ENCODE assay signal across 8 cellular contexts in the genomic region with DNA sequence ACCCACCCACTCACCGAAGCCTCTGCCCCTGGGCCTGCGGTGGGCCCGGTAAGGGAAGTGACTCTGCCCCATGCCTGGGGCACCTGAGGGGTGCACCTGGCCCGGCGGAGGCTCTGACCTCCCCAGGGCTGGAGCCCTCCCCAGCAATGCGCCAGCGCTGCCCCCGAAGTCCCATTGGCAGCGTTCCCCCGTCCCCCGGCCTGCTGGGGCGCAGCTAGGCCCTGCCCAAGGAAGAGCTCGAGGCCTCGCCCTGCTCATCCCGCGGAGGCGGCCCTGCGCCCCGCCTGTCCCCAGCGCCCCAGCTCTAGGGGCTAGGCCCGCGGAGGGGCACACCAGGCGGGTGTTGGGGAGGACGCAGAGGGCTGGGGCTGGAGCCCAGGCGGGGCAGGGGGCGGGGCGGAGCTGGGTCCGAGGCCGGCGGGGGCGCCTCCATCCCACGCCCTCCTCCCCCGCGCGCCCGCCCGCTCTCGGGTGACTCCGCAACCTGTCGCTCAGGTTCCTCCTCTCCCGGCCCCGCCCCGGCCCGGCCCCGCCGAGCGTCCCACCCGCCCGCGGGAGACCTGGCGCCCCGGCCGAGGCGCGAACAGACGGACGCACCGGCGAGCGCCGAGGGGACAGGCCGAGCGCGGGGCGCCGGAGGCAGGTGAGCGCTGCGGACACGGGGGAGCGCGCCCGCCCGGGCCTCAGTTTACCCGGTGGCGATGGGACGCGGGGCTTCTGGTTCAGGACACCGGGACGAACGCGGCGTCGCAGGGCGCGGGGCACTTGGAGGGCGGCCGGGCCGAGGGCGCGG. TPM values are rescaled to one million over a fixed set of nuclear protein-coding genes. Genes with fewer than 3 reads are reported as not detected.
DNase-seq lines count a peak whose midpoint lies in the region; ATAC-seq and TF ChIP-seq lines count a peak whose summit lies in the region.

Gene EPS8L2 (plus strand): TSS at position 586 of the 793 bp plus-strand sequence. CDS start 3,177 bp downstream, outside the sequence.

- POLR2A ChIA-PET in BJ (lab: Charles Lee) = no interaction called here

- H3K4me3 Mint-ChIP-seq in endodermal cell = peak within 1 kb of the TSS; percentile 52

- no peak within 1 kb of the TSS for H3K27ac Mint-ChIP-seq in endodermal cell

- H3K4me1 Mint-ChIP-seq in endodermal cell = no peaks in the 10 kb centered on the region

- no peak for TF ChIP-seq CTCF in BJ (IDR thresholded peaks at IDR 0.05; ENCODE audit: insufficient read depth, low read depth, low read length)
- no peak for TF ChIP-seq CTCF in endodermal cell (conservative IDR thresholded peaks at IDR 0.05)

- no peak for DNase-seq in BJ (ENCODE audit: low read depth)
- DNase-seq in LoVo (ENCODE audit: low spot score) = peak; percentile 46
- peak; percentile 76 for DNase-seq in endodermal cell
- DNase-seq in myocyte (ENCODE audit: low read depth) = no peak
- no peak for DNase-seq in NCI-H2196 treated with DMSO at 0.1 percent for 48 hours (lab: John Stamatoyannopoulos, UW; ENCODE audit: unreplicated experiment)
- DNase-seq in NCI-H510A (lab: John Stamatoyannopoulos, UW) = no peak

- peaks cover 9% of the 10 kb centered on the region for H3K36me3 Mint-ChIP-seq in endodermal cell (ENCODE audit: low read depth)

- H3K36me3 ChIP-seq in BJ (ENCODE audit: control insufficient read depth, insufficient read depth, low read length) (peaks cover 9% of the 10 kb centered on the region), endodermal cell (ENCODE audit: control insufficient read depth, insufficient read depth, low read length) (no peaks in the 10 kb centered on the region)

- H3K27ac ChIP-seq in endodermal cell (ENCODE audit: low read depth, low read length) = no peak within 1 kb of the TSS

- no peak for ATAC-seq in HG02981 (IDR thresholded peaks at IDR 0.05; ENCODE audit: unreplicated experiment)
- no peak for ATAC-seq in HG03175 (IDR thresholded peaks at IDR 0.05; ENCODE audit: unreplicated experiment)

- H3K4me1 ChIP-seq in endodermal cell (ENCODE audit: control insufficient read depth, insufficient read depth, low read length) = peaks cover 5% of the 10 kb centered on the region

- H3K9ac ChIP-seq in endodermal cell (ENCODE audit: extremely low read depth, low read length, poor library complexity, severe bottlenecking) = peak within 1 kb of the TSS; percentile 15

- H3K4me3 ChIP-seq in BJ (ENCODE audit: low read depth, low read length) (peak within 1 kb of the TSS; percentile 75), endodermal cell (ENCODE audit: low read length) (peak within 1 kb of the TSS; percentile 75)

- no peaks in the 10 kb centered on the region for H3K27me3 Mint-ChIP-seq in endodermal cell (ENCODE audit: insufficient read depth)

- H3K27me3 ChIP-seq in BJ (ENCODE audit: control insufficient read depth, insufficient read depth, low read length) (no peaks in the 10 kb centered on the region), endodermal cell (ENCODE audit: control insufficient read depth, insufficient read depth, low read length, poor library complexity, severe bottlenecking) (no peaks in the 10 kb centered on the region)

- 20 to 25% methylated on average over 13 to 90 of the region's 90 CpGs for WGBS in endodermal cell (ENCODE audit: insufficient coverage in 1 of 2, insufficient read length in 1 of 2), 2 experiments

- H3K9me3 ChIP-seq in endodermal cell (ENCODE audit: control insufficient read depth, low read length) = no peaks in the 10 kb centered on the region

- no peaks in the 10 kb centered on the region for H3K9me3 Mint-ChIP-seq in endodermal cell

- CTCF ChIA-PET in BJ (lab: Yijun Ruan, JAX) = interaction anchor here (1.3 to 3.3 kb wide), 7 partner anchors 9 to 44 kb away, joined by 3 to 17 read pairs (median 3); partner anchors contain the start of genes DEAF1 and TMEM80

RNA-seq across cellular contexts. Expression of gene EPS8L2, which starts in this region (rescaled TPM):
- 27.6 and 44.4 TPM in 2 replicates for polyA plus RNA-seq in BJ (2011; rRNA removed)
- 14.6 and 19.4 TPM in 2 replicates for polyA minus RNA-seq in BJ (2011; rRNA and poly(A)+ RNA removed)
- total RNA-seq in endodermal cell (10 to 100 TPM; 26.2 to 28.0 TPM), myocyte (20.4 and 26.5 TPM in 2 replicates)
- polyA plus RNA-seq in endodermal cell (2013, experiment 1 of 2) = 8.5 TPM
- 7.3 TPM for polyA plus RNA-seq in endodermal cell (2013, experiment 2 of 2)
- 40.5 TPM for polyA plus RNA-seq in myocyte (2012)

Comparison
In these comparisons a context has a peak if more than half of its experiments do, and no peak if none do; other contexts are left out.
1. DNase-seq: peak in LoVo (single experiment) and endodermal cell (single experiment); none in BJ (single experiment), myocyte (single experiment), NCI-H2196 treated with DMSO at 0.1 percent for 48 hours (single experiment) and NCI-H510A (single experiment).